16 cellular contexts compared by ENCODE assay signal in genomic region chr11:43694477-43694876, GRCh38. TPM values are rescaled to one million over a fixed set of nuclear protein-coding genes. Genes with fewer than 3 reads are reported as not detected.
DNase-seq lines count a peak whose midpoint lies in the region; ATAC-seq and TF ChIP-seq lines count a peak whose summit lies in the region.
"Had no signal": no experiment of that assay in that cellular context is flagged by ENCODE, and none has a peak within 500 bp of the region (broad histone marks: within the 10 kb centered on the region; RNA-seq: fewer than 3 reads in every experiment).

No MANE protein-coding gene starts in this region.

- no peak overlapping the region for H3K4me2 ChIP-seq in mesendoderm (ENCODE audit: low read length)

- no peak overlapping the region for H3K9ac ChIP-seq in mesendoderm (ENCODE audit: low read length)

- H3K27ac ChIP-seq in mesendoderm (ENCODE audit: low read depth, low read length), result no peak overlapping the region
- H3K27ac ChIP-seq: breast epithelium, heart right ventricle, ovary, vagina had no signal

- WGBS in mesendoderm (ENCODE audit: extremely low coverage, insufficient coverage, low lambda C conversion rate), result no CpG with 5 or more reads among the region's 2 CpGs

- intact Hi-C loops in activated T-helper 1 cell treated with anti-CD3 and anti-CD28 coated beads, Interleukin-12 subunit alpha, Interleukin-12 subunit beta, Interleukin-2, Interleukin-4 antibody, amounts not matched to agents 30 ng/mL and 10 ng/mL and 1 ng/mL, durations not matched to agents 14 hours and 24 hours and 36 hours (cut with micrococcal nuclease), result no loop called here

- no peak overlapping the region for H2BK5ac ChIP-seq in mesendoderm (ENCODE audit: low read length)

- H2AK5ac ChIP-seq in mesendoderm (ENCODE audit: low read length), result no peak overlapping the region

- no peak overlapping the region for H2BK120ac ChIP-seq in mesendoderm (ENCODE audit: low read depth, low read length)

- H3K9me3 Mint-ChIP-seq in activated CD4-positive, alpha-beta T cell treated with anti-CD3 and anti-CD28 coated beads, Interleukin-2, amount 10 ng/mL, durations not matched to agents 7 days and 5 days, result no peaks in the 10 kb centered on the region
- no peaks in the 10 kb centered on the region for H3K9me3 Mint-ChIP-seq in activated T-helper 1 cell treated with anti-CD3 and anti-CD28 coated beads, Interleukin-12 subunit alpha, Interleukin-12 subunit beta, Interleukin-2, Interleukin-4 antibody, amounts not matched to agents 30 ng/mL and 10 ng/mL and 1 ng/mL, durations not matched to agents 14 hours and 24 hours and 36 hours
- H3K9me3 Mint-ChIP-seq: IgD-negative memory B cell had no signal

- H4K8ac ChIP-seq in mesendoderm (ENCODE audit: low read depth, low read length), result no peak overlapping the region

- ATAC-seq in GM18498 (IDR thresholded peaks at IDR 0.05; ENCODE audit: unreplicated experiment), result peak; percentile 77
- peak; percentile 61 for ATAC-seq in GM19463 (IDR thresholded peaks at IDR 0.05; ENCODE audit: unreplicated experiment)
- peak; percentile 63 for ATAC-seq in HG02973 (IDR thresholded peaks at IDR 0.05; ENCODE audit: unreplicated experiment)
- ATAC-seq: heart right ventricle had no signal

- POLR2A ChIA-PET in activated CD4-positive, alpha-beta T cell treated with anti-CD3 and anti-CD28 coated beads, Interleukin-2, amount 10 ng/mL, durations not matched to agents 7 days and 5 days (lab: Charles Lee), result no interaction called here

- peaks cover 26% of the 10 kb centered on the region for H3K79me1 ChIP-seq in mesendoderm (ENCODE audit: low read length)

- H3K27me3 ChIP-seq in mesendoderm (ENCODE audit: insufficient read depth, low read length, poor library complexity), result no peaks in the 10 kb centered on the region
- H3K27me3 ChIP-seq: breast epithelium, heart right ventricle, ovary, vagina had no signal

- H3K4me1 Mint-ChIP-seq in activated CD4-positive, alpha-beta T cell treated with anti-CD3 and anti-CD28 coated beads, Interleukin-2, amount 10 ng/mL, durations not matched to agents 7 days and 5 days, result peaks cover 11% of the 10 kb centered on the region
- peaks cover 21% of the 10 kb centered on the region for H3K4me1 Mint-ChIP-seq in activated T-helper 1 cell treated with anti-CD3 and anti-CD28 coated beads, Interleukin-12 subunit alpha, Interleukin-12 subunit beta, Interleukin-2, Interleukin-4 antibody, amounts not matched to agents 30 ng/mL and 10 ng/mL and 1 ng/mL, durations not matched to agents 14 hours and 24 hours and 36 hours (ENCODE audit: low read depth)

- CTCF ChIA-PET in activated CD4-positive, alpha-beta T cell treated with anti-CD3 and anti-CD28 coated beads, Interleukin-2, amount 10 ng/mL, durations not matched to agents 7 days and 5 days (lab: Charles Lee), result no interaction called here

- H3K4me3 Mint-ChIP-seq in activated CD4-positive, alpha-beta T cell treated with anti-CD3 and anti-CD28 coated beads, Interleukin-2, amount 10 ng/mL, durations not matched to agents 7 days and 5 days, result no peak overlapping the region
- no peak overlapping the region for H3K4me3 Mint-ChIP-seq in activated T-helper 1 cell treated with anti-CD3 and anti-CD28 coated beads, Interleukin-12 subunit alpha, Interleukin-12 subunit beta, Interleukin-2, Interleukin-4 antibody, amounts not matched to agents 30 ng/mL and 10 ng/mL and 1 ng/mL, durations not matched to agents 14 hours and 24 hours and 36 hours

- no peak overlapping the region for H2BK15ac ChIP-seq in mesendoderm (replicated peaks; ENCODE audit: low read depth)

- DNase-seq in NAMALWA (ENCODE audit: low spot score) (peak; percentile 69), mesendoderm (no peak), erythroblast (lab: John Stamatoyannopoulos, UW) (no peak)
- no peak for DNase-seq in activated CD4-positive, alpha-beta T cell treated with anti-CD3 and anti-CD28 coated beads, Interleukin-2, amount 10 ng/mL, durations not matched to agents 7 days and 5 days
- DNase-seq in activated T-helper 1 cell treated with anti-CD3 and anti-CD28 coated beads, Interleukin-12 subunit alpha, Interleukin-12 subunit beta, Interleukin-2, Interleukin-4 antibody, amounts not matched to agents 30 ng/mL and 10 ng/mL and 1 ng/mL, durations not matched to agents 14 hours and 24 hours and 36 hours (ENCODE audit: low spot score), result no peak
- DNase-seq: heart right ventricle; NCI-H2081; ovary; stimulated activated CD4-positive, alpha-beta T cell treated with anti-CD3 and anti-CD28 coated beads, Interleukin-15, amount 100 ng/mL, for 24 hours; stimulated activated CD8-positive, alpha-beta memory T cell treated with anti-CD3 and anti-CD28 coated beads, Interleukin-4, amount 100 ng/mL, for 48 hours had no signal

- H3K23ac ChIP-seq in mesendoderm (ENCODE audit: low read length), result no peak overlapping the region

- H3K79me2 ChIP-seq in mesendoderm (ENCODE audit: control insufficient read depth, insufficient read depth, low read length), result peaks cover 49% of the 10 kb centered on the region

- H3K36me3 ChIP-seq in mesendoderm (ENCODE audit: control insufficient read depth, insufficient read depth, low read length), result no peaks in the 10 kb centered on the region
- H3K36me3 ChIP-seq: breast epithelium, ovary, vagina had no signal

- H3K18ac ChIP-seq in mesendoderm (ENCODE audit: low read length), result no peak overlapping the region

- no peak for TF ChIP-seq POLR2A in erythroblast (IDR thresholded peaks at IDR 0.05; ENCODE audit: low read length)

- no peak overlapping the region for H3K56ac ChIP-seq in mesendoderm (ENCODE audit: low read length)

- H4K5ac ChIP-seq in mesendoderm (ENCODE audit: low read length), result no peak overlapping the region

- H3K4ac ChIP-seq in mesendoderm (ENCODE audit: low read depth, low read length), result no peak overlapping the region

- peaks cover 8% of the 10 kb centered on the region for H3K36me3 Mint-ChIP-seq in activated CD4-positive, alpha-beta T cell treated with anti-CD3 and anti-CD28 coated beads, Interleukin-2, amount 10 ng/mL, durations not matched to agents 7 days and 5 days (ENCODE audit: low read depth)
- H3K36me3 Mint-ChIP-seq in activated T-helper 1 cell treated with anti-CD3 and anti-CD28 coated beads, Interleukin-12 subunit alpha, Interleukin-12 subunit beta, Interleukin-2, Interleukin-4 antibody, amounts not matched to agents 30 ng/mL and 10 ng/mL and 1 ng/mL, durations not matched to agents 14 hours and 24 hours and 36 hours (ENCODE audit: low read depth), result peaks cover 27% of the 10 kb centered on the region

- peaks cover 2% of the 10 kb centered on the region for H3K4me1 ChIP-seq in mesendoderm (ENCODE audit: control insufficient read depth, low read depth, low read length)
- H3K4me1 ChIP-seq: breast epithelium, vagina had no signal

- H3K27me3 Mint-ChIP-seq in activated CD4-positive, alpha-beta T cell treated with anti-CD3 and anti-CD28 coated beads, Interleukin-2, amount 10 ng/mL, durations not matched to agents 7 days and 5 days, result no peaks in the 10 kb centered on the region
- no peaks in the 10 kb centered on the region for H3K27me3 Mint-ChIP-seq in activated T-helper 1 cell treated with anti-CD3 and anti-CD28 coated beads, Interleukin-12 subunit alpha, Interleukin-12 subunit beta, Interleukin-2, Interleukin-4 antibody, amounts not matched to agents 30 ng/mL and 10 ng/mL and 1 ng/mL, durations not matched to agents 14 hours and 24 hours and 36 hours (ENCODE audit: insufficient read depth)
- H3K27me3 Mint-ChIP-seq: IgD-negative memory B cell had no signal

- H3K27ac Mint-ChIP-seq in activated CD4-positive, alpha-beta T cell treated with anti-CD3 and anti-CD28 coated beads, Interleukin-2, amount 10 ng/mL, durations not matched to agents 7 days and 5 days, result no peak overlapping the region
- no peak overlapping the region for H3K27ac Mint-ChIP-seq in activated T-helper 1 cell treated with anti-CD3 and anti-CD28 coated beads, Interleukin-12 subunit alpha, Interleukin-12 subunit beta, Interleukin-2, Interleukin-4 antibody, amounts not matched to agents 30 ng/mL and 10 ng/mL and 1 ng/mL, durations not matched to agents 14 hours and 24 hours and 36 hours
- H3K27ac Mint-ChIP-seq: IgD-negative memory B cell had no signal

- H3K4me3 ChIP-seq in mesendoderm (ENCODE audit: low read length), result no peak overlapping the region
- H3K4me3 ChIP-seq: breast epithelium, heart right ventricle, ovary, vagina had no signal

RNA-seq across cellular contexts. Expression of gene HSD17B12, which starts 13.9 kb away (rescaled TPM):
- 112 TPM for polyA plus RNA-seq in mesendoderm (2013, experiment 1 of 2)
- 109 TPM for polyA plus RNA-seq in mesendoderm (2013, experiment 2 of 2)
- 10 to 100 TPM; 39.9 to 53.9 TPM for total RNA-seq in activated CD4-positive, alpha-beta T cell treated with anti-CD3 and anti-CD28 coated beads, Interleukin-2, amount 10 ng/mL, durations not matched to agents 7 days and 5 days
- total RNA-seq in activated T-helper 1 cell treated with anti-CD3 and anti-CD28 coated beads, Interleukin-12 subunit alpha, Interleukin-12 subunit beta, Interleukin-2, Interleukin-4 antibody, amounts not matched to agents 30 ng/mL and 10 ng/mL and 1 ng/mL, durations not matched to agents 14 hours and 24 hours and 36 hours, result 72.3 and 77.8 TPM in 2 replicates
